10 cellular contexts compared by ENCODE assay signal in genomic region chr19:49560358-49560900, GRCh38. TPM values are rescaled to one million over a fixed set of nuclear protein-coding genes. Genes with fewer than 3 reads are reported as not detected.
A peak's percentile ranks its signal among the peaks of the same experiment; 100 is the strongest.
DNase-seq lines count a peak whose midpoint lies in the region; ATAC-seq and TF ChIP-seq lines count a peak whose summit lies in the region.
"Had no signal": no experiment of that assay in that cellular context is flagged by ENCODE, and none has a peak within 500 bp of the region (broad histone marks: within the 10 kb centered on the region; RNA-seq: fewer than 3 reads in every experiment).

No MANE protein-coding gene starts in this region.

- H3K9me3 Mint-ChIP-seq in central memory CD8-positive, alpha-beta T cell = no peaks in the 10 kb centered on the region
- H3K9me3 Mint-ChIP-seq in naive thymus-derived CD8-positive, alpha-beta T cell = no peaks in the 10 kb centered on the region
- H3K9me3 Mint-ChIP-seq in osteocyte (ENCODE audit: unreplicated experiment) = no peaks in the 10 kb centered on the region

- H3K4me1 ChIP-seq in right atrium auricular region (peaks cover 0 to 18% of the 10 kb centered on the region in 2 donors), upper lobe of left lung (peaks cover 11 to 27% (median 20%) of the 10 kb centered on the region in 4 donors)

- TF ChIP-seq POLR2A in upper lobe of left lung (IDR thresholded peaks at IDR 0.05) = no peak

- H3K9me3 ChIP-seq in right atrium auricular region (no peaks in the 10 kb centered on the region), upper lobe of left lung (no peaks in the 10 kb centered on the region)
- H3K9me3 ChIP-seq: SK-N-SH had no signal

- H3K27ac Mint-ChIP-seq in central memory CD8-positive, alpha-beta T cell (ENCODE audit: low read depth) = peak overlapping the region; percentile 79
- H3K27ac Mint-ChIP-seq in naive thymus-derived CD8-positive, alpha-beta T cell = peak overlapping the region; percentile 88 to 99 (median 97)
- no peak overlapping the region for H3K27ac Mint-ChIP-seq in osteocyte (ENCODE audit: unreplicated experiment)

- no peak for TF ChIP-seq CTCF in right atrium auricular region (IDR thresholded peaks at IDR 0.05)
- TF ChIP-seq CTCF in upper lobe of left lung (IDR thresholded peaks at IDR 0.05) = no peak
- TF ChIP-seq CTCF in osteocyte (IDR thresholded peaks at IDR 0.05) = no peak
- no peak for TF ChIP-seq CTCF in foreskin fibroblast (IDR thresholded peaks at IDR 0.05; ENCODE audit: low read depth, low read length)

- H3K36me3 ChIP-seq in right atrium auricular region (peaks cover 47% of the 10 kb centered on the region), upper lobe of left lung (peaks cover 26 to 49% (median 43%) of the 10 kb centered on the region in 4 donors)

- H3K4me3 ChIP-seq in right atrium auricular region (no peak overlapping the region), upper lobe of left lung (no peak overlapping the region), foreskin fibroblast (ENCODE audit: low read depth in 1 of 2, low read length in 2 of 2) (no peak overlapping the region)

- H3K4me1 Mint-ChIP-seq in central memory CD8-positive, alpha-beta T cell = peaks cover 57% of the 10 kb centered on the region
- H3K4me1 Mint-ChIP-seq in naive thymus-derived CD8-positive, alpha-beta T cell = peaks cover 45 to 84% (median 77%) of the 10 kb centered on the region in 4 donors
- peaks cover 5% of the 10 kb centered on the region for H3K4me1 Mint-ChIP-seq in osteocyte (ENCODE audit: unreplicated experiment)

- peak overlapping the region; percentile 77 for H3K4me3 Mint-ChIP-seq in central memory CD8-positive, alpha-beta T cell
- peak overlapping the region; percentile 88 to 99 (median 93) for H3K4me3 Mint-ChIP-seq in naive thymus-derived CD8-positive, alpha-beta T cell
- H3K4me3 Mint-ChIP-seq in osteocyte (ENCODE audit: unreplicated experiment) = no peak overlapping the region

- H3K27me3 Mint-ChIP-seq in central memory CD8-positive, alpha-beta T cell = no peaks in the 10 kb centered on the region
- no peaks in the 10 kb centered on the region for H3K27me3 Mint-ChIP-seq in naive thymus-derived CD8-positive, alpha-beta T cell
- no peaks in the 10 kb centered on the region for H3K27me3 Mint-ChIP-seq in osteocyte (ENCODE audit: unreplicated experiment)

- 55 to 74% methylated on average over 15 of the region's 15 CpGs for WGBS in upper lobe of left lung, 2 donors

- intact Hi-C loops in Right ventricle myocardium superior (cut with DNase I) = no loop called here

- POLR2A ChIA-PET in naive thymus-derived CD8-positive, alpha-beta T cell (lab: Charles Lee) = interaction anchor here (0.6 to 21.7 kb wide), 14 partner anchors 6 to 262 kb away, joined by 3 to 757 read pairs (median 6); partner anchors contain the start of genes ALDH16A1, NOSIP, PRR12 and RCN3

- H3K27ac ChIP-seq in right atrium auricular region (peak overlapping the region in 1 of 2 donors; percentile 7), upper lobe of left lung (peak overlapping the region in 3 of 4 donors; percentile 32 to 73 (median 55))

- TF ChIP-seq EP300 in upper lobe of left lung (IDR thresholded peaks at IDR 0.05) = no peak

- no peaks in the 10 kb centered on the region for H3K27me3 ChIP-seq in right atrium auricular region
- no peaks in the 10 kb centered on the region for H3K27me3 ChIP-seq in upper lobe of left lung

- DNase-seq in Right ventricle myocardium superior (peak; percentile 53), right atrium auricular region (ENCODE audit: low spot score) (no peak), upper lobe of left lung (peak in 1 of 2 donors; percentile 36), osteocyte (ENCODE audit: extremely low spot score, unreplicated experiment) (no peak), foreskin fibroblast (no peak)
- no peak for DNase-seq in central memory CD8-positive, alpha-beta T cell (ENCODE audit: low spot score in 2 of 2)
- peak in 7 of 10 donors; percentile 35 to 72 (median 47) for DNase-seq in naive thymus-derived CD8-positive, alpha-beta T cell
- DNase-seq: NCI-H1105 treated with DMSO at 0.1 percent for 48 hours, SK-N-SH had no signal

- ATAC-seq in Right ventricle myocardium superior (ENCODE audit: poor library complexity) (peak; percentile 41), upper lobe of left lung (ENCODE audit: low FRiP score in 2 of 2) (peak in 1 of 2 donors; percentile 21), HG03571 (IDR thresholded peaks at IDR 0.05; ENCODE audit: unreplicated experiment) (no peak)
- peak; percentile 21 for ATAC-seq in central memory CD8-positive, alpha-beta T cell (replicated peaks; ENCODE audit: extremely low read depth, poor library complexity, severe bottlenecking)
- ATAC-seq in naive thymus-derived CD8-positive, alpha-beta T cell = peak; percentile 6 to 18

- peaks cover 31% of the 10 kb centered on the region for H3K36me3 Mint-ChIP-seq in central memory CD8-positive, alpha-beta T cell (ENCODE audit: insufficient read depth)
- H3K36me3 Mint-ChIP-seq in naive thymus-derived CD8-positive, alpha-beta T cell = peaks cover 25 to 33% (median 29%) of the 10 kb centered on the region in 3 donors
- peaks cover 14% of the 10 kb centered on the region for H3K36me3 Mint-ChIP-seq in osteocyte (ENCODE audit: unreplicated experiment)

RNA-seq across cellular contexts. Expression of gene NOSIP, which starts 19.9 kb away (rescaled TPM):
- total RNA-seq in Right ventricle myocardium superior (45.5 TPM), right atrium auricular region (10 to 100 TPM; 39.0 to 62.3 TPM), upper lobe of left lung (10 to 100 TPM; 30.3 to 72.3 (median 57.9) TPM), osteocyte (58.7 and 66.2 TPM in 2 replicates)
- 100 to 1,000 TPM; 162 to 173 TPM for total RNA-seq in naive thymus-derived CD8-positive, alpha-beta T cell
- polyA plus RNA-seq in naive thymus-derived CD8-positive, alpha-beta T cell = 100 to 1,000 TPM; 662 to 854 (median 844) TPM

RNA-seq across cellular contexts. Expression of gene PRRG2, which starts 20.7 kb away (rescaled TPM):
- total RNA-seq in Right ventricle myocardium superior = 0.70 TPM
- total RNA-seq in right atrium auricular region = 1 to 10 TPM in 1 of 2 donors, under 1 TPM in 1; 0.63 to 2.3 TPM
- total RNA-seq in naive thymus-derived CD8-positive, alpha-beta T cell = 1 to 10 TPM; 1.9 to 2.4 TPM
- polyA plus RNA-seq in naive thymus-derived CD8-positive, alpha-beta T cell = under 1 TPM; 0.28 to 0.34 (median 0.32) TPM
- total RNA-seq in upper lobe of left lung = 10 to 100 TPM in 1 of 6 donors, 1 to 10 TPM in 5; 3.8 to 10.0 (median 7.1) TPM
- 0.32 and 0.52 TPM in 2 replicates for total RNA-seq in osteocyte

RNA-seq across cellular contexts. Expression of gene PRR12, which starts 30.6 kb away (rescaled TPM):
- total RNA-seq in Right ventricle myocardium superior (12.6 TPM), right atrium auricular region (10 to 100 TPM in 1 of 2 donors, 1 to 10 TPM in 1; 6.6 to 13.3 TPM), upper lobe of left lung (10 to 100 TPM; 12.6 to 51.9 (median 33.7) TPM), osteocyte (31.6 and 32.9 TPM in 2 replicates)
- 10 to 100 TPM; 61.6 to 62.1 TPM for total RNA-seq in naive thymus-derived CD8-positive, alpha-beta T cell
- polyA plus RNA-seq in naive thymus-derived CD8-positive, alpha-beta T cell = under 1 TPM; 0.24 to 0.69 (median 0.37) TPM

RNA-seq across cellular contexts. Expression of gene RCN3, which starts 32.6 kb away (rescaled TPM):
- total RNA-seq in Right ventricle myocardium superior (7.3 TPM), right atrium auricular region (10 to 100 TPM; 15.8 to 17.2 TPM), upper lobe of left lung (10 to 100 TPM in 5 of 6 donors, 1 to 10 TPM in 1; 5.9 to 82.8 (median 26.6) TPM), osteocyte (81.3 and 85.0 TPM in 2 replicates)
- total RNA-seq in naive thymus-derived CD8-positive, alpha-beta T cell = 1 to 10 TPM; 1.6 to 3.6 TPM
- 1 to 10 TPM; 1.5 to 4.5 (median 2.8) TPM for polyA plus RNA-seq in naive thymus-derived CD8-positive, alpha-beta T cell

RNA-seq across cellular contexts. Expression of gene FCGRT, which starts 48.0 kb away (rescaled TPM):
- 98.8 TPM for total RNA-seq in Right ventricle myocardium superior
- total RNA-seq in right atrium auricular region = 100 to 1,000 TPM in 1 of 2 donors, 10 to 100 TPM in 1; 98.2 to 123 TPM
- 10 to 100 TPM; 24.3 to 26.0 TPM for total RNA-seq in naive thymus-derived CD8-positive, alpha-beta T cell
- 10 to 100 TPM; 50.3 to 62.9 (median 61.5) TPM for polyA plus RNA-seq in naive thymus-derived CD8-positive, alpha-beta T cell
- 100 to 1,000 TPM; 175 to 466 (median 328) TPM for total RNA-seq in upper lobe of left lung
- total RNA-seq in osteocyte = 253 and 278 TPM in 2 replicates

Comparison
In these comparisons a context has a peak if more than half of its experiments do, and no peak if none do; other contexts are left out.
1. DNase-seq: peak in Right ventricle myocardium superior (single experiment) and naive thymus-derived CD8-positive, alpha-beta T cell (7 of 10); none in right atrium auricular region (single experiment), central memory CD8-positive, alpha-beta T cell (0 of 2), osteocyte (single experiment) and foreskin fibroblast (0 of 2).